Comparison of ENCODE assay signal across 21 cellular contexts in the genomic region with DNA sequence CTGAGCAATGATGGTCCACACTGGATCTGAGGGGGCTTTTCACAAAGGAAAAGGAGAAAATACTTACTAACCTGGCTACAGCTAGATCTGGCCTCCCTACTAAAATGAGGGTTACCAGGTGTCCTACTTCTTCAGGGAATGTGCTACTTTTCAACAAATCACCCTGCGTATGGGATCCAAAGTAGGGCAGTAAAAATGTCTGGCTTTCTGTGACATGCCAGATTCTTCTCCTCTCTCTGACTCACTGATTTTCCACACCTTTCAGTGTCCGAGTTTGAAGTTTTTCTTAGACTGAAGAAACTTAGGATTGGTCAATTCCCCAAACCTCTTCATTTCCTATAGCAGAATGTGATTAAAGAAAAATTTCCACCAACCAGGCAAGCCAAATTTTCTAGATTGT.
"Had no signal": no experiment of that assay in that cellular context is flagged by ENCODE, and none has a peak within 500 bp of the region (broad histone marks: within the 10 kb centered on the region; RNA-seq: fewer than 3 reads in every experiment).

No MANE protein-coding gene starts in this region.

- H3K27ac ChIP-seq: colonic mucosa, epithelial cell of prostate, esophagus squamous epithelium, gastrocnemius medialis, hepatocyte, left lung, lower lobe of right lung had no signal

- H3K4me3 ChIP-seq: colonic mucosa, esophagus squamous epithelium, gastrocnemius medialis, heart left ventricle, hepatocyte, left lung, lower lobe of right lung, mucosa of descending colon had no signal

- H3K36me3 ChIP-seq: colonic mucosa, esophagus squamous epithelium, gastrocnemius medialis, left lung, lower lobe of right lung had no signal

- DNase-seq: colonic mucosa; cortex of kidney; effector CD8-positive, alpha-beta T cell; effector memory CD8-positive, alpha-beta T cell; endodermal cell; erythroblast; esophagus squamous epithelium; foreskin fibroblast; foreskin melanocyte; gastrocnemius medialis; heart left ventricle; hypothalamus; immature natural killer cell; left cardiac atrium; left lung; left ventricle myocardium superior; lower lobe of right lung; mesenchymal stem cell; mucosa of descending colon had no signal

- H3K9me3 ChIP-seq: colonic mucosa, gastrocnemius medialis had no signal

- H3K27me3 ChIP-seq: colonic mucosa, esophagus squamous epithelium, gastrocnemius medialis, heart left ventricle, hepatocyte, left lung had no signal

- H3K4me1 ChIP-seq: colonic mucosa, esophagus squamous epithelium, gastrocnemius medialis, lower lobe of right lung had no signal
